Comparison of ENCODE assay signal across 1 cellular context in the genomic region with DNA sequence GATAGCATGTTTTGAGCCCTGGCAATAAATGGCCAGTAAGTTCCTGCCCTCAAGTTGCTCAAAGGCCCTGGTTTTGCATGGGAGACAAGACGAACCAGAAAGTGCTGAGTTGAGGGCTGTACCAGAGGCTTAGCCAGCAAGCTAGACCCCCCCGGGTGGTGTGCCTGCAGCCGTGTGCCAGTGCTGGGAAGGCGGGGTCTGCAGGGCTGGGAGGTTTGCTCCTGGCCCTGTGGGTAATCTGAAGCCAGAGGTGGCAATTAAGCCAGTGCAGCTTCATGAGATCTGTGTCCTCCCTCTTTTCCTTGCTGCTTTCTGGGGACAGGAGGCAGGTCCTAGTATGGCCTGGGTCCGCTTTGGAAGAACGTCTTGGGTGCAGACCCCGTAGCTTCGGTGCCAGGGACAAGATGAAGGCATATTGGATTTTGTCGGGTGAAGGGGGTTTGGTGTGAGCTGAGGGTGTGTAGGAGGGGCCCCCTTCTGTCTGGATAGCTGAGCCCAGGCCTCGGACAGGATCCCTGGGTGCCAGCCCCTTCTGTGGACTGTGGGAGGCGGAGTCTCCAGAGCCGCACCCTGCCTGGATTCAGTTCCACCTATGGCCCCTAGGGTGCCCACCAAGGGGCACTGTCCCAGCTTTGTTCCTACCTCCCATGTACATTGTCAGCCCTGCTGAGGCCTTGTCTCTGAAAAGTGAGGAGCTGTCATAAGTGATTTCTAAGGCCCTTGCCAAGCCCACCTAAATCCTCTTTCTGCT.
TF ChIP-seq lines count a peak whose summit lies in the region.

No MANE protein-coding gene starts in this region.

TF ChIP-seq in GM23338, 12 proteins besides CTCF, POLR2A, EP300 and RAD21 (continued from another document):
- TF ChIP-seq, protein P1, sequence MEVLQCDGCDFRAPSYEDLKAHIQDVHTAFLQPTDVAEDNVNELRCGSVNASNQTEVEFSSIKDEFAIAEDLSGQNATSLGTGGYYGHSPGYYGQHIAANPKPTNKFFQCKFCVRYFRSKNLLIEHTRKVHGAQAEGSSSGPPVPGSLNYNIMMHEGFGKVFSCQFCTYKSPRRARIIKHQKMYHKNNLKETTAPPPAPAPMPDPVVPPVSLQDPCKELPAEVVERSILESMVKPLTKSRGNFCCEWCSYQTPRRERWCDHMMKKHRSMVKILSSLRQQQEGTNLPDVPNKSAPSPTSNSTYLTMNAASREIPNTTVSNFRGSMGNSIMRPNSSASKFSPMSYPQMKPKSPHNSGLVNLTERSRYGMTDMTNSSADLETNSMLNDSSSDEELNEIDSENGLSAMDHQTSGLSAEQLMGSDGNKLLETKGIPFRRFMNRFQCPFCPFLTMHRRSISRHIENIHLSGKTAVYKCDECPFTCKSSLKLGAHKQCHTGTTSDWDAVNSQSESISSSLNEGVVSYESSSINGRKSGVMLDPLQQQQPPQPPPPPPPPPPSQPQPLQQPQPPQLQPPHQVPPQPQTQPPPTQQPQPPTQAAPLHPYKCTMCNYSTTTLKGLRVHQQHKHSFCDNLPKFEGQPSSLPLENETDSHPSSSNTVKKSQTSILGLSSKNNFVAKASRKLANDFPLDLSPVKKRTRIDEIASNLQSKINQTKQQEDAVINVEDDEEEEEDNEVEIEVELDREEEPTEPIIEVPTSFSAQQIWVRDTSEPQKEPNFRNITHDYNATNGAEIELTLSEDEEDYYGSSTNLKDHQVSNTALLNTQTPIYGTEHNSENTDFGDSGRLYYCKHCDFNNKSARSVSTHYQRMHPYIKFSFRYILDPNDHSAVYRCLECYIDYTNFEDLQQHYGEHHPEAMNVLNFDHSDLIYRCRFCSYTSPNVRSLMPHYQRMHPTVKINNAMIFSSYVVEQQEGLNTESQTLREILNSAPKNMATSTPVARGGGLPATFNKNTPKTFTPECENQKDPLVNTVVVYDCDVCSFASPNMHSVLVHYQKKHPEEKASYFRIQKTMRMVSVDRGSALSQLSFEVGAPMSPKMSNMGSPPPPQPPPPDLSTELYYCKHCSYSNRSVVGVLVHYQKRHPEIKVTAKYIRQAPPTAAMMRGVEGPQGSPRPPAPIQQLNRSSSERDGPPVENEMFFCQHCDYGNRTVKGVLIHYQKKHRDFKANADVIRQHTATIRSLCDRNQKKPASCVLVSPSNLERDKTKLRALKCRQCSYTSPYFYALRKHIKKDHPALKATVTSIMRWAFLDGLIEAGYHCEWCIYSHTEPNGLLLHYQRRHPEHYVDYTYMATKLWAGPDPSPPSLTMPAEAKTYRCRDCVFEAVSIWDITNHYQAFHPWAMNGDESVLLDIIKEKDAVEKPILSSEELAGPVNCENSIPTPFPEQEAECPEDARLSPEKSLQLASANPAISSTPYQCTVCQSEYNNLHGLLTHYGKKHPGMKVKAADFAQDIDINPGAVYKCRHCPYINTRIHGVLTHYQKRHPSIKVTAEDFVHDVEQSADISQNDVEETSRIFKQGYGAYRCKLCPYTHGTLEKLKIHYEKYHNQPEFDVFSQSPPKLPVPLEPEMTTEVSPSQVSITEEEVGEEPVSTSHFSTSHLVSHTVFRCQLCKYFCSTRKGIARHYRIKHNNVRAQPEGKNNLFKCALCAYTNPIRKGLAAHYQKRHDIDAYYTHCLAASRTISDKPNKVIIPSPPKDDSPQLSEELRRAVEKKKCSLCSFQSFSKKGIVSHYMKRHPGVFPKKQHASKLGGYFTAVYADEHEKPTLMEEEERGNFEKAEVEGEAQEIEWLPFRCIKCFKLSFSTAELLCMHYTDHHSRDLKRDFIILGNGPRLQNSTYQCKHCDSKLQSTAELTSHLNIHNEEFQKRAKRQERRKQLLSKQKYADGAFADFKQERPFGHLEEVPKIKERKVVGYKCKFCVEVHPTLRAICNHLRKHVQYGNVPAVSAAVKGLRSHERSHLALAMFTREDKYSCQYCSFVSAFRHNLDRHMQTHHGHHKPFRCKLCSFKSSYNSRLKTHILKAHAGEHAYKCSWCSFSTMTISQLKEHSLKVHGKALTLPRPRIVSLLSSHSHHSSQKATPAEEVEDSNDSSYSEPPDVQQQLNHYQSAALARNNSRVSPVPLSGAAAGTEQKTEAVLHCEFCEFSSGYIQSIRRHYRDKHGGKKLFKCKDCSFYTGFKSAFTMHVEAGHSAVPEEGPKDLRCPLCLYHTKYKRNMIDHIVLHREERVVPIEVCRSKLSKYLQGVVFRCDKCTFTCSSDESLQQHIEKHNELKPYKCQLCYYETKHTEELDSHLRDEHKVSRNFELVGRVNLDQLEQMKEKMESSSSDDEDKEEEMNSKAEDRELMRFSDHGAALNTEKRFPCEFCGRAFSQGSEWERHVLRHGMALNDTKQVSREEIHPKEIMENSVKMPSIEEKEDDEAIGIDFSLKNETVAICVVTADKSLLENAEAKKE (CRISPR knock-in tag; IDR thresholded peaks at IDR 0.05) = no peak
- TF ChIP-seq STAT1 (IDR thresholded peaks at IDR 0.05; ENCODE audit: unreplicated experiment) (no peak), ZNF114 (CRISPR knock-in tag; IDR thresholded peaks at IDR 0.05) (no peak), ZNF331 (CRISPR knock-in tag; IDR thresholded peaks at IDR 0.05; ENCODE audit: low read depth) (no peak), NANOG (IDR thresholded peaks at IDR 0.05; ENCODE audit: borderline replicate concordance) (no peak), EZH2 (IDR thresholded peaks at IDR 0.05; ENCODE audit: low read depth, unreplicated experiment) (no peak), CREB1 (CRISPR knock-in tag; IDR thresholded peaks at IDR 0.05; ENCODE audit: low read depth) (no peak)
- TF ChIP-seq, protein P2, sequence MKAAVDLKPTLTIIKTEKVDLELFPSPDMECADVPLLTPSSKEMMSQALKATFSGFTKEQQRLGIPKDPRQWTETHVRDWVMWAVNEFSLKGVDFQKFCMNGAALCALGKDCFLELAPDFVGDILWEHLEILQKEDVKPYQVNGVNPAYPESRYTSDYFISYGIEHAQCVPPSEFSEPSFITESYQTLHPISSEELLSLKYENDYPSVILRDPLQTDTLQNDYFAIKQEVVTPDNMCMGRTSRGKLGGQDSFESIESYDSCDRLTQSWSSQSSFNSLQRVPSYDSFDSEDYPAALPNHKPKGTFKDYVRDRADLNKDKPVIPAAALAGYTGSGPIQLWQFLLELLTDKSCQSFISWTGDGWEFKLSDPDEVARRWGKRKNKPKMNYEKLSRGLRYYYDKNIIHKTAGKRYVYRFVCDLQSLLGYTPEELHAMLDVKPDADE (IDR thresholded peaks at IDR 0.05) = no peak
- TF ChIP-seq, protein P3, sequence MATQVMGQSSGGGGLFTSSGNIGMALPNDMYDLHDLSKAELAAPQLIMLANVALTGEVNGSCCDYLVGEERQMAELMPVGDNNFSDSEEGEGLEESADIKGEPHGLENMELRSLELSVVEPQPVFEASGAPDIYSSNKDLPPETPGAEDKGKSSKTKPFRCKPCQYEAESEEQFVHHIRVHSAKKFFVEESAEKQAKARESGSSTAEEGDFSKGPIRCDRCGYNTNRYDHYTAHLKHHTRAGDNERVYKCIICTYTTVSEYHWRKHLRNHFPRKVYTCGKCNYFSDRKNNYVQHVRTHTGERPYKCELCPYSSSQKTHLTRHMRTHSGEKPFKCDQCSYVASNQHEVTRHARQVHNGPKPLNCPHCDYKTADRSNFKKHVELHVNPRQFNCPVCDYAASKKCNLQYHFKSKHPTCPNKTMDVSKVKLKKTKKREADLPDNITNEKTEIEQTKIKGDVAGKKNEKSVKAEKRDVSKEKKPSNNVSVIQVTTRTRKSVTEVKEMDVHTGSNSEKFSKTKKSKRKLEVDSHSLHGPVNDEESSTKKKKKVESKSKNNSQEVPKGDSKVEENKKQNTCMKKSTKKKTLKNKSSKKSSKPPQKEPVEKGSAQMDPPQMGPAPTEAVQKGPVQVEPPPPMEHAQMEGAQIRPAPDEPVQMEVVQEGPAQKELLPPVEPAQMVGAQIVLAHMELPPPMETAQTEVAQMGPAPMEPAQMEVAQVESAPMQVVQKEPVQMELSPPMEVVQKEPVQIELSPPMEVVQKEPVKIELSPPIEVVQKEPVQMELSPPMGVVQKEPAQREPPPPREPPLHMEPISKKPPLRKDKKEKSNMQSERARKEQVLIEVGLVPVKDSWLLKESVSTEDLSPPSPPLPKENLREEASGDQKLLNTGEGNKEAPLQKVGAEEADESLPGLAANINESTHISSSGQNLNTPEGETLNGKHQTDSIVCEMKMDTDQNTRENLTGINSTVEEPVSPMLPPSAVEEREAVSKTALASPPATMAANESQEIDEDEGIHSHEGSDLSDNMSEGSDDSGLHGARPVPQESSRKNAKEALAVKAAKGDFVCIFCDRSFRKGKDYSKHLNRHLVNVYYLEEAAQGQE (IDR thresholded peaks at IDR 0.05; ENCODE audit: unreplicated experiment) = no peak
